Comparison of ENCODE assay signal across 14 cellular contexts in the genomic region with DNA sequence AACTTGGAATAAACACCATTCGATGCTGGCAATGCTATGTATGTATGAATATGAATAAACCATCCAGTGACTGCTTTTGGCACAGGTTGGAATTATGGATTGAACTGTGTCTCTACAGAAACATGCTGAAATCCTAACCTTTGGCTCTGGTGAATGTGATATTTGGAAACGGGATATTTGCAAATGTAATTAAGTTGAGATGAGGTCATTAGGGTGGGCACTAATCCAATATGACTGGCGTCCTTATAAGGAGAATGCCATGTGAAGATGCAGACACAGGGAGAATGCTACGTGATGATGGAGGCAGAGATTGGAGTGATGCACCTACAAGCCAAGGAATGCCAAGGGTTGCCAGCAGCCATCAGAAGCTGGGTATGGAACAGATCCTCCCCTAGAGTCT.
"Had no signal": no experiment of that assay in that cellular context is flagged by ENCODE, and none has a peak within 500 bp of the region (broad histone marks: within the 10 kb centered on the region; RNA-seq: fewer than 3 reads in every experiment).

No MANE protein-coding gene starts in this region.

- H3K27ac ChIP-seq: gastroesophageal sphincter, upper lobe of left lung had no signal

- H3K9me3 ChIP-seq: gastroesophageal sphincter, upper lobe of left lung had no signal

- H3K27me3 ChIP-seq: gastroesophageal sphincter, upper lobe of left lung had no signal

- DNase-seq: activated CD4-positive, alpha-beta T cell treated with anti-CD3 and anti-CD28 coated beads for 1 hour; activated CD4-positive, alpha-beta T cell treated with anti-CD3 and anti-CD28 coated beads, Interleukin-2, amount 50 U/mL, for 1 hour; activated gamma-delta T cell treated with Interleukin-2 at 50 U/mL for 16 hours; activated T-cell treated with anti-CD3 and anti-CD28 coated beads, Interleukin-2, amount 50 U/mL, for 1 hour; aorta; effector CD4-positive, alpha-beta T cell; hypothalamus; midbrain; natural killer cell; stimulated activated CD4-positive, alpha-beta T cell treated with anti-CD3 and anti-CD28 coated beads, Interleukin-4, amount 100 ng/mL, for 24 hours; stimulated activated naive CD4-positive, alpha-beta T cell treated with Interleukin-2 at 50 U/mL for 16 hours; T-helper 9 cell; upper lobe of left lung had no signal

- H3K4me3 ChIP-seq: gastroesophageal sphincter, upper lobe of left lung had no signal

- H3K36me3 ChIP-seq: gastroesophageal sphincter, upper lobe of left lung had no signal
